In the genomic region with DNA sequence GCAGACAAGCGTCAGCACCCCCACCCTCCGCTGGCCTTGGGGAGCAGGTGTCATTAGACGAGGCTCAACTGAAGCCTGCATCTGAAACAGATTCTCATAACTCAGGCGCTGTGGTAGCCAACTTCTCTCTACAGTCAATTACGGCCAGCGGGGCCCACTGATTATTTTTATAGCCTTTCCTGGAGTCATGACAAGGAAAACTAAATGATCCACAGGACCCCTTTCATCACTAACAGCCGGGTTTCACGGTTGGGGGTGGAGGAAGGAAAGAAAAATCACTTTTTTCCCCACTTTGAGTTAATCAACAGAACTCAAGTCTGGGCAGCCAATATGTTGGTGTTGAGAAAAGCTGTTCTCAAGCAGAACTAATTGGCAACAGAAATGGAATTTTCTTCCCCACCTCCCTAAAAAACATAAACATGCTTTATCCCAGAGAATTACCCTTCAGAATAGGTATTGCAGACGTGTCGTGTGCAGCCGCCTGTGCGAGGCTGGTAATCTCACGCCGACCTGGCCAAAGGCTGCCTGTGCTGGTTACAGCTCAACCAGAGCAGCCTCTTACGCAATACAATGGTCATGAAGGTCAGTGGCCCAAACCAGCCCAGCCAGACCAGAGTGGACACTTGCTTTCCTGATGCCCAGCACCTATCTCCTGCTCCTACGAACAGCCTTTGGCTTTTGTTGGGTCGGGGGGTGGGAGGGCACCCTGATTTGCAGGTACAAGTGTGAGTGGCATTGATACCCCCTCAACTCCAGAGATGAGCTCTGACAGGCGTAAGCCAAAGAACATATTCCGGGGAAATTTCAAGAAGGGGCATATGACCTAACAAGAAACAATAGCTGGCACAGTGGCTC, we compare ENCODE assay signal across 1 cellular context.
A peak's percentile ranks its signal among the peaks of the same experiment; 100 is the strongest.
TF ChIP-seq lines count a peak whose summit lies in the region.

No MANE protein-coding gene starts in this region.

TF ChIP-seq in HepG2, 621 proteins besides CTCF, POLR2A, EP300 and RAD21 (continued from another document and continues in another):
- TF ChIP-seq, protein P1, sequence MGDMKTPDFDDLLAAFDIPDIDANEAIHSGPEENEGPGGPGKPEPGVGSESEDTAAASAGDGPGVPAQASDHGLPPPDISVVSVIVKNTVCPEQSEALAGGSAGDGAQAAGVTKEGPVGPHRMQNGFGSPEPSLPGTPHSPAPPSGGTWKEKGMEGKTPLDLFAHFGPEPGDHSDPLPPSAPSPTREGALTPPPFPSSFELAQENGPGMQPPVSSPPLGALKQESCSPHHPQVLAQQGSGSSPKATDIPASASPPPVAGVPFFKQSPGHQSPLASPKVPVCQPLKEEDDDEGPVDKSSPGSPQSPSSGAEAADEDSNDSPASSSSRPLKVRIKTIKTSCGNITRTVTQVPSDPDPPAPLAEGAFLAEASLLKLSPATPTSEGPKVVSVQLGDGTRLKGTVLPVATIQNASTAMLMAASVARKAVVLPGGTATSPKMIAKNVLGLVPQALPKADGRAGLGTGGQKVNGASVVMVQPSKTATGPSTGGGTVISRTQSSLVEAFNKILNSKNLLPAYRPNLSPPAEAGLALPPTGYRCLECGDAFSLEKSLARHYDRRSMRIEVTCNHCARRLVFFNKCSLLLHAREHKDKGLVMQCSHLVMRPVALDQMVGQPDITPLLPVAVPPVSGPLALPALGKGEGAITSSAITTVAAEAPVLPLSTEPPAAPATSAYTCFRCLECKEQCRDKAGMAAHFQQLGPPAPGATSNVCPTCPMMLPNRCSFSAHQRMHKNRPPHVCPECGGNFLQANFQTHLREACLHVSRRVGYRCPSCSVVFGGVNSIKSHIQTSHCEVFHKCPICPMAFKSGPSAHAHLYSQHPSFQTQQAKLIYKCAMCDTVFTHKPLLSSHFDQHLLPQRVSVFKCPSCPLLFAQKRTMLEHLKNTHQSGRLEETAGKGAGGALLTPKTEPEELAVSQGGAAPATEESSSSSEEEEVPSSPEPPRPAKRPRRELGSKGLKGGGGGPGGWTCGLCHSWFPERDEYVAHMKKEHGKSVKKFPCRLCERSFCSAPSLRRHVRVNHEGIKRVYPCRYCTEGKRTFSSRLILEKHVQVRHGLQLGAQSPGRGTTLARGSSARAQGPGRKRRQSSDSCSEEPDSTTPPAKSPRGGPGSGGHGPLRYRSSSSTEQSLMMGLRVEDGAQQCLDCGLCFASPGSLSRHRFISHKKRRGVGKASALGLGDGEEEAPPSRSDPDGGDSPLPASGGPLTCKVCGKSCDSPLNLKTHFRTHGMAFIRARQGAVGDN (CRISPR knock-in tag; IDR thresholded peaks at IDR 0.05) = peak; percentile 92
- TF ChIP-seq ZNF414 (CRISPR knock-in tag; IDR thresholded peaks at IDR 0.05) (peak; percentile 83; the same call in 1 of the 2 replicates), SRF (IDR thresholded peaks at IDR 0.05; ENCODE audit: low read depth, low read length) (no peak), TP53 (CRISPR knock-in tag; conservative IDR thresholded peaks at IDR 0.05) (peak; percentile 70; the same call in 1 of the 2 replicates), AHR (CRISPR knock-in tag; IDR thresholded peaks at IDR 0.05) (peak; percentile 35; the same call in 1 of the 2 replicates), TARDBP (CRISPR knock-in tag; IDR thresholded peaks at IDR 0.05) (peak; percentile 99), ZSCAN5A (CRISPR knock-in tag; IDR thresholded peaks at IDR 0.05; ENCODE audit: borderline replicate concordance) (no peak), ZXDC (CRISPR knock-in tag; IDR thresholded peaks at IDR 0.05) (no peak), ZNF75D (CRISPR knock-in tag; IDR thresholded peaks at IDR 0.05; ENCODE audit: borderline replicate concordance) (no peak), ZNF788 (CRISPR knock-in tag; IDR thresholded peaks at IDR 0.05; ENCODE audit: borderline replicate concordance) (peak; percentile 94; the same call in 1 of the 2 replicates), MED13 (CRISPR knock-in tag; IDR thresholded peaks at IDR 0.05) (0 out of 2 replicates have a peak, but pooled peaks have one; percentile 29), CREM (IDR thresholded peaks at IDR 0.05) (peak; percentile 63), CREM (CRISPR knock-in tag; IDR thresholded peaks at IDR 0.05) (no peak), KDM5B (CRISPR knock-in tag; IDR thresholded peaks at IDR 0.05; ENCODE audit: borderline replicate concordance) (peak; percentile 79; the same call in 1 of the 2 replicates), SMYD3 (CRISPR knock-in tag; IDR thresholded peaks at IDR 0.05) (peak; percentile 86; the same call in 1 of the 2 replicates), KLF11 (CRISPR knock-in tag; IDR thresholded peaks at IDR 0.05) (peak; percentile 72; the same call in 1 of the 2 replicates), ZNF274 (CRISPR knock-in tag; IDR thresholded peaks at IDR 0.05) (0 out of 2 replicates have a peak, but pooled peaks have one; percentile 25), PAX8 (CRISPR knock-in tag; IDR thresholded peaks at IDR 0.05; ENCODE audit: borderline replicate concordance) (no peak), NFE2 (CRISPR knock-in tag; IDR thresholded peaks at IDR 0.05) (no peak; the same call in 1 of the 2 replicates), ZNF83 (CRISPR knock-in tag; IDR thresholded peaks at IDR 0.05; ENCODE audit: borderline replicate concordance) (peak; percentile 68; the same call in 1 of the 2 replicates), ZNF598 (CRISPR knock-in tag; IDR thresholded peaks at IDR 0.05; ENCODE audit: borderline replicate concordance) (0 out of 2 replicates have a peak, but pooled peaks have one; percentile 18), SALL2 (CRISPR knock-in tag; IDR thresholded peaks at IDR 0.05) (peak; percentile 76), AKNA (CRISPR knock-in tag; IDR thresholded peaks at IDR 0.05; ENCODE audit: borderline replicate concordance) (no peak), PHF20 (CRISPR knock-in tag; IDR thresholded peaks at IDR 0.05) (no peak), ZNF205 (CRISPR knock-in tag; IDR thresholded peaks at IDR 0.05) (peak; percentile 82), HDAC2 (CRISPR knock-in tag; IDR thresholded peaks at IDR 0.05) (peak; percentile 99), DMAP1 (CRISPR knock-in tag; IDR thresholded peaks at IDR 0.05) (peak; percentile 85), NFIC (IDR thresholded peaks at IDR 0.05; ENCODE audit: low read length) (peak; percentile 52; the same call in 1 of the 2 replicates)
- TF ChIP-seq, protein P2, sequence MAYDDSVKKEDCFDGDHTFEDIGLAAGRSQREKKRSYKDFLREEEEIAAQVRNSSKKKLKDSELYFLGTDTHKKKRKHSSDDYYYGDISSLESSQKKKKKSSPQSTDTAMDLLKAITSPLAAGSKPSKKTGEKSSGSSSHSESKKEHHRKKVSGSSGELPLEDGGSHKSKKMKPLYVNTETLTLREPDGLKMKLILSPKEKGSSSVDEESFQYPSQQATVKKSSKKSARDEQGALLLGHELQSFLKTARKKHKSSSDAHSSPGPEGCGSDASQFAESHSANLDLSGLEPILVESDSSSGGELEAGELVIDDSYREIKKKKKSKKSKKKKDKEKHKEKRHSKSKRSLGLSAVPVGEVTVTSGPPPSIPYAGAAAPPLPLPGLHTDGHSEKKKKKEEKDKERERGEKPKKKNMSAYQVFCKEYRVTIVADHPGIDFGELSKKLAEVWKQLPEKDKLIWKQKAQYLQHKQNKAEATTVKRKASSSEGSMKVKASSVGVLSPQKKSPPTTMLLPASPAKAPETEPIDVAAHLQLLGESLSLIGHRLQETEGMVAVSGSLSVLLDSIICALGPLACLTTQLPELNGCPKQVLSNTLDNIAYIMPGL (CRISPR knock-in tag; IDR thresholded peaks at IDR 0.05; ENCODE audit: borderline replicate concordance in 1 of 2, low read depth in 1 of 2) = peak; percentile 59 to 64; a peak in 2 of 4 replicates
- TF ChIP-seq, protein P3, sequence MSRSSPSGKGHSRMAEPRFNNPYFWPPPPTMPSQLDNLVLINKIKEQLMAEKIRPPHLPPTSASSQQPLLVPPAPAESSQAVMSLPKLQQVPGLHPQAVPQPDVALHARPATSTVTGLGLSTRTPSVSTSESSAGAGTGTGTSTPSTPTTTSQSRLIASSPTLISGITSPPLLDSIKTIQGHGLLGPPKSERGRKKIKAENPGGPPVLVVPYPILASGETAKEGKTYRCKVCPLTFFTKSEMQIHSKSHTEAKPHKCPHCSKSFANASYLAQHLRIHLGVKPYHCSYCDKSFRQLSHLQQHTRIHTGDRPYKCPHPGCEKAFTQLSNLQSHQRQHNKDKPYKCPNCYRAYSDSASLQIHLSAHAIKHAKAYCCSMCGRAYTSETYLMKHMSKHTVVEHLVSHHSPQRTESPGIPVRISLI (CRISPR knock-in tag; IDR thresholded peaks at IDR 0.05; ENCODE audit: borderline replicate concordance) = peak; percentile 67; the same call in 1 of the 2 replicates
